8 cellular contexts compared by ENCODE assay signal in genomic region chr5:136082390-136083193, GRCh38. TPM values are rescaled to one million over a fixed set of nuclear protein-coding genes. Genes with fewer than 3 reads are reported as not detected.
DNase-seq lines count a peak whose midpoint lies in the region; ATAC-seq and TF ChIP-seq lines count a peak whose summit lies in the region.

No MANE protein-coding gene starts in this region.

- CTCF ChIA-PET in Caco-2 (lab: Charles Lee), result interaction anchor here (0.9 to 1.7 kb wide), 4 partner anchors 22 to 131 kb away, joined by 3 to 5 read pairs (median 4); partner anchors contain the start of gene TGFBI

- H3K36me3 ChIP-seq in Caco-2 (ENCODE audit: control insufficient read depth, insufficient read depth, low read length), result no peaks in the 10 kb centered on the region

- H3K4me3 Mint-ChIP-seq in Caco-2 (ENCODE audit: unreplicated experiment), result no peak overlapping the region
- no peak overlapping the region for H3K4me3 Mint-ChIP-seq in stimulated activated memory B cell treated with anti-CD40 and anti-IgM and Interleukin-4, amounts not matched to agents 10 μg/mL and 1 μg/mL and 100 μg/mL, for 72 hours

- no peaks in the 10 kb centered on the region for H3K27me3 ChIP-seq in Caco-2 (replicated peaks; ENCODE audit: control insufficient read depth, insufficient read depth, low read length)

- no peak overlapping the region for H3K27ac Mint-ChIP-seq in Caco-2 (ENCODE audit: unreplicated experiment)
- no peak overlapping the region for H3K27ac Mint-ChIP-seq in stimulated activated memory B cell treated with anti-CD40 and anti-IgM and Interleukin-4, amounts not matched to agents 10 μg/mL and 1 μg/mL and 100 μg/mL, for 72 hours

- no TSS peak for BruUV-seq in Caco-2 (replicated peaks; lab: Mats Ljungman, UMichigan)

- H3K36me3 Mint-ChIP-seq in Caco-2 (ENCODE audit: insufficient read depth, unreplicated experiment), result no peaks in the 10 kb centered on the region
- no peaks in the 10 kb centered on the region for H3K36me3 Mint-ChIP-seq in stimulated activated memory B cell treated with anti-CD40 and anti-IgM and Interleukin-4, amounts not matched to agents 10 μg/mL and 1 μg/mL and 100 μg/mL, for 72 hours

- in situ Hi-C loops in astrocyte of the spinal cord (cut with HindIII; ENCODE audit: low sequenced_read_pairs), result no loop called here

- POLR2A ChIA-PET in Caco-2 (lab: Charles Lee), result no interaction called here

- intact Hi-C loops in Caco-2 (cut with micrococcal nuclease; ENCODE audit: unreplicated experiment), result loop anchor here (1.0 kb wide), 4 partner anchors 15 to 195 kb away; no protein-coding TSS in a partner anchor

- H3K4me1 ChIP-seq in Caco-2, result peaks cover 11% of the 10 kb centered on the region

- H3K4me3 ChIP-seq in Caco-2 (ENCODE audit: low read depth, low read length) (no peak overlapping the region), astrocyte of the spinal cord (ENCODE audit: low read depth, low read length) (no peak overlapping the region)

- no peaks in the 10 kb centered on the region for H3K9me3 Mint-ChIP-seq in Caco-2 (ENCODE audit: unreplicated experiment)
- H3K9me3 Mint-ChIP-seq in stimulated activated memory B cell treated with anti-CD40 and anti-IgM and Interleukin-4, amounts not matched to agents 10 μg/mL and 1 μg/mL and 100 μg/mL, for 72 hours, result no peaks in the 10 kb centered on the region

- DNase-seq in Caco-2 (peak; percentile 78 to 85), SW 1271 (lab: John Stamatoyannopoulos, UW) (peak; percentile 46 to 67), astrocyte of the spinal cord (ENCODE audit: low read depth, low spot score) (peak; percentile 60), iPS-NIHi11 (ENCODE audit: low spot score) (peak; percentile 72), NCI-H1417 treated with DMSO at 0.1 percent for 48 hours (lab: John Stamatoyannopoulos, UW) (no peak)
- DNase-seq in stimulated activated CD4-positive, alpha-beta T cell treated with anti-CD3 and anti-CD28 coated beads, Interleukin-1b, Interleukin-23, amount 100 ng/mL, for 4 hours (ENCODE audit: low read depth in 2 of 2), result peak; percentile 5 to 40

- peak; percentile 88 for TF ChIP-seq CTCF in Caco-2 (IDR thresholded peaks at IDR 0.05; ENCODE audit: insufficient read depth in 1 of 2, low read depth in 1 of 2, low read length in 1 of 2, severe bottlenecking in 1 of 2, unreplicated experiment in 1 of 2)
- peak; percentile 72 for TF ChIP-seq CTCF in astrocyte of the spinal cord (IDR thresholded peaks at IDR 0.05; ENCODE audit: low read depth, low read length)

- no peaks in the 10 kb centered on the region for H3K27me3 Mint-ChIP-seq in Caco-2 (ENCODE audit: insufficient read depth, unreplicated experiment)
- H3K27me3 Mint-ChIP-seq in stimulated activated memory B cell treated with anti-CD40 and anti-IgM and Interleukin-4, amounts not matched to agents 10 μg/mL and 1 μg/mL and 100 μg/mL, for 72 hours, result peaks cover 32% of the 10 kb centered on the region

- no peaks in the 10 kb centered on the region for H3K9me3 ChIP-seq in Caco-2

- no peaks in the 10 kb centered on the region for H3K4me1 Mint-ChIP-seq in Caco-2 (ENCODE audit: low read depth, unreplicated experiment)
- peaks cover 8% of the 10 kb centered on the region for H3K4me1 Mint-ChIP-seq in stimulated activated memory B cell treated with anti-CD40 and anti-IgM and Interleukin-4, amounts not matched to agents 10 μg/mL and 1 μg/mL and 100 μg/mL, for 72 hours

- ATAC-seq in HG03432 (IDR thresholded peaks at IDR 0.05; ENCODE audit: unreplicated experiment), result peak; percentile 16
- no peak for ATAC-seq in stimulated activated memory B cell treated with anti-CD40 and anti-IgM and Interleukin-4, amounts not matched to agents 10 μg/mL and 1 μg/mL and 100 μg/mL, for 72 hours

RNA-seq across cellular contexts. Expression of gene SMAD5, which starts 50.1 kb away (rescaled TPM):
- total RNA-seq in Caco-2 (2022), result 141 and 142 TPM in 2 replicates

RNA-seq across cellular contexts. Expression of gene TGFBI, which starts 53.8 kb away (rescaled TPM):
- 131 and 142 TPM in 2 replicates for total RNA-seq in Caco-2 (2022)
